In the genomic region with DNA sequence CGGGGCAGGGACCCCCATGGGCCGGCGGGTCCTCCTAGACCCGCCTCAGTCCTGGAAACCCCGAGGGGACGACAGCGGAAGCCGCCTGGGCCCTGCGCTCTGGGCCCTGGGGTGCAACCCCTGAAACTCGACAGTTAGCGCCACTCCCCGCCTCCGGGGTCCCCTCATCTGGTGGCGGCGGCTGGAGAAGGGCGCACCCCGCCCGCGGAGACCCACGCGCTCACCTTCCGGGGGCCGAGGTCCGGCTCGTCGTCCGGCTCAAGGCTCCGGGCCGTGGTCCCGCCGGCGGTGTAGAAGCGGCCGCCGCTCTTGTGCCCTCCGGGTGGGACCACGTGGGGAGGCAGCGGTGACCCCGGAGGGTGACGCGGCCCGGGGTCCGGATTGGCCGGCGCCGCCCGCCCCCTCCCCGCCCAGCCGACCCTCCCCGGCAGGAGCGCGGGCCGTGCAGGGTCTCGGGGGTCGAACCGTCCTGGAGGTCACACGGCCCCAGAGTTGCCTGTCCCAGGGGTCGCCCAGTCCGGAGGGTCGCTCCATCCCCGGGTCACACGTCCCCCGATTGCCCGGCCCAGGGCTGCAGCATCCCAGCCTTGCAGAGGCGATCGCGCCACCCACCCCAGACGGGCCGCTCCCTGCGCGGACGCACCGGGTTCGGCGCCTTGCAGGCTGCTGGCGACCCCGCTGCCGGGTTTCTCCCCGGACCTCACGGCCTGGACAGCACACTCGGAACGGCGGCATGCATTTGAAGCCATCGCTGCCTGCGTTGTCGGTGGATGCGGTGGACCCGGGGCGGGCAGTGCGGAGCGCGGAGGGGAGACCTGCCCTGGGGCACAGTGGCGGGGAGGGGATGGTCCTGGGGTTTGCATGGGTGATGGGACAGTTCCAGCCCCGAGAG, we compare ENCODE assay signal across 32 cellular contexts. TPM values are rescaled to one million over a fixed set of nuclear protein-coding genes. Genes with fewer than 3 reads are reported as not detected.
DNase-seq lines count a peak whose midpoint lies in the region; ATAC-seq and TF ChIP-seq lines count a peak whose summit lies in the region.
"Had no signal": no experiment of that assay in that cellular context is flagged by ENCODE, and none has a peak within 500 bp of the region (broad histone marks: within the 10 kb centered on the region; RNA-seq: fewer than 3 reads in every experiment).

No MANE protein-coding gene starts in this region.

- TF ChIP-seq POLR2A in suprapubic skin (IDR thresholded peaks at IDR 0.05), result no peak

- TF ChIP-seq EP300 in suprapubic skin (IDR thresholded peaks at IDR 0.05), result no peak

- no peaks in the 10 kb centered on the region for H3K36me3 ChIP-seq in cardiac muscle cell
- H3K36me3 ChIP-seq in lung (ENCODE audit: control insufficient read depth in 2 of 2, insufficient read depth in 2 of 2, low read length in 2 of 2), result no peaks in the 10 kb centered on the region
- no peaks in the 10 kb centered on the region for H3K36me3 ChIP-seq in suprapubic skin
- H3K36me3 ChIP-seq: ascending aorta, BE2C, gastrocnemius medialis had no signal

- no peaks in the 10 kb centered on the region for H3K4me1 ChIP-seq in cardiac muscle cell (ENCODE audit: low read depth)
- H3K4me1 ChIP-seq in foreskin keratinocyte, result no peaks in the 10 kb centered on the region
- H3K4me1 ChIP-seq in lung (ENCODE audit: control insufficient read depth in 2 of 2, insufficient read depth in 2 of 2, low read length in 2 of 2), result peaks cover 0 to 10% of the 10 kb centered on the region in 2 donors
- H3K4me1 ChIP-seq in suprapubic skin, result peaks cover 17% of the 10 kb centered on the region
- H3K4me1 ChIP-seq: A549, ascending aorta, BE2C, Caco-2, gastrocnemius medialis had no signal

- WGBS in lung, 2 donors, result 8 to 10% methylated on average over 60 to 94 of the region's 94 CpGs
- 14% methylated on average over 23 of the region's 94 CpGs for WGBS in suprapubic skin

- peak overlapping the region; percentile 6 for H3K4me3 ChIP-seq in cardiac muscle cell
- peak overlapping the region; percentile 12 for H3K4me3 ChIP-seq in lung
- H3K4me3 ChIP-seq in suprapubic skin, result peak overlapping the region; percentile 30
- H3K4me3 ChIP-seq: A549, gastrocnemius medialis, GM12878, mucosa of descending colon, smooth muscle cell had no signal

- ATAC-seq in foreskin keratinocyte, result peak; percentile 6
- ATAC-seq in lung (ENCODE audit: insufficient read depth, low FRiP score), result no peak
- no peak for ATAC-seq in GM18498 (IDR thresholded peaks at IDR 0.05; ENCODE audit: unreplicated experiment)
- ATAC-seq: A549, esophagus mucosa, gastrocnemius medialis, GM12878, mucosa of descending colon had no signal

- peak in 1 of 2 donors; percentile 54 for DNase-seq in cardiac muscle cell (ENCODE audit: low read depth in 1 of 2, low spot score in 1 of 2)
- no peak for DNase-seq in cardiac septum (ENCODE audit: low spot score)
- DNase-seq in foreskin keratinocyte, result no peak
- DNase-seq in lung (ENCODE audit: low spot score), result no peak
- DNase-seq in suprapubic skin (ENCODE audit: low spot score in 2 of 2), result no peak
- DNase-seq in stimulated activated naive CD4-positive, alpha-beta T cell (lab: John Stamatoyannopoulos, UW), result no peak
- no peak for DNase-seq in RKO (ENCODE audit: low spot score)
- DNase-seq: activated CD4-positive, alpha-beta T cell treated with anti-CD3 and anti-CD28 coated beads for 1 hour; activated naive CD4-positive, alpha-beta T cell treated with Interleukin-2 at 50 U/mL for 16 hours; activated T-cell treated with anti-CD3 and anti-CD28 coated beads, Interleukin-2, amount 50 U/mL, for 48 hours; BE2C; Caco-2; cerebellar nuclear complex; DND-41; effector CD8-positive, alpha-beta T cell; gastrocnemius medialis; NCI-H187 treated with DMSO at 0.1 percent for 48 hours; NCI-H2227 treated with DMSO at 0.1 percent for 48 hours; NCI-H748 treated with DMSO at 0.1 percent for 48 hours; stimulated activated CD4-positive, alpha-beta T cell treated with anti-CD3 and anti-CD28 coated beads, Interleukin-4, amount 100 ng/mL, for 1 hour had no signal

- H3K27ac ChIP-seq in cardiac muscle cell, result no peak overlapping the region
- no peak overlapping the region for H3K27ac ChIP-seq in foreskin keratinocyte
- no peak overlapping the region for H3K27ac ChIP-seq in lung (ENCODE audit: low read depth in 1 of 2, low read length in 1 of 2)
- no peak overlapping the region for H3K27ac ChIP-seq in suprapubic skin
- H3K27ac ChIP-seq: A549, ascending aorta, gastrocnemius medialis, RWPE1 had no signal

- H3K9me3 ChIP-seq in cardiac muscle cell (ENCODE audit: low read depth) (no peaks in the 10 kb centered on the region), lung (ENCODE audit: control insufficient read depth in 2 of 2, insufficient read depth in 1 of 2, low read length in 1 of 2) (peaks cover 0 to 3% of the 10 kb centered on the region in 2 donors), suprapubic skin (no peaks in the 10 kb centered on the region)
- H3K9me3 ChIP-seq: A549, ascending aorta, BE2C, Caco-2, gastrocnemius medialis, mucosa of descending colon had no signal

- TF ChIP-seq CTCF in cardiac muscle cell (IDR thresholded peaks at IDR 0.05; ENCODE audit: low read depth, low read length), result no peak
- no peak for TF ChIP-seq CTCF in foreskin keratinocyte (conservative IDR thresholded peaks at IDR 0.05)
- TF ChIP-seq CTCF in lung (IDR thresholded peaks at IDR 0.05; ENCODE audit: control extremely low read depth, extremely low read depth), result no peak
- no peak for TF ChIP-seq CTCF in suprapubic skin (IDR thresholded peaks at IDR 0.05)

- intact Hi-C loops in cardiac septum (cut with DNase I), result no loop called here

- H3K27me3 ChIP-seq in cardiac muscle cell, result peaks cover 62% of the 10 kb centered on the region
- H3K27me3 ChIP-seq in foreskin keratinocyte, result peaks cover 51% of the 10 kb centered on the region
- peaks cover 16% of the 10 kb centered on the region for H3K27me3 ChIP-seq in lung (ENCODE audit: control insufficient read depth, insufficient read depth)
- H3K27me3 ChIP-seq in suprapubic skin, result peaks cover 57% of the 10 kb centered on the region
- H3K27me3 ChIP-seq: BE2C had no signal

RNA-seq across cellular contexts. Expression of a gene that starts 22.4 kb away (rescaled TPM):
- 0.09 TPM in 1 of 2 replicates, not detected in the other for total RNA-seq in cardiac muscle cell
- polyA plus RNA-seq in cardiac muscle cell, result not detected in 2 replicates
- total RNA-seq in cardiac septum, result not detected
- not detected in 2 replicates for total RNA-seq in foreskin keratinocyte
- polyA plus RNA-seq in foreskin keratinocyte, result not detected in 2 replicates
- total RNA-seq in lung, result 1 to 10 TPM in 1 of 2 donors, under 1 TPM in 1; 0.06 to 1.4 TPM
- under 1 TPM; 0.02 to 0.14 TPM for polyA plus RNA-seq in lung
- 1 to 10 TPM in 2 of 4 donors, under 1 TPM in 2; 0.64 to 2.6 (median 1.5) TPM for total RNA-seq in suprapubic skin
- total RNA-seq: activated CD8-positive, alpha-beta memory T cell treated with anti-CD3 and anti-CD28 coated beads for 36 hours; ascending aorta; esophagus mucosa; GM12878; HT-29; neural crest cell; progenitor cell of endocrine pancreas; smooth muscle cell had no signal
- polyA plus RNA-seq: A549, GM12878, smooth muscle cell had no signal
